2 cellular contexts compared by ENCODE assay signal in the genomic region with DNA sequence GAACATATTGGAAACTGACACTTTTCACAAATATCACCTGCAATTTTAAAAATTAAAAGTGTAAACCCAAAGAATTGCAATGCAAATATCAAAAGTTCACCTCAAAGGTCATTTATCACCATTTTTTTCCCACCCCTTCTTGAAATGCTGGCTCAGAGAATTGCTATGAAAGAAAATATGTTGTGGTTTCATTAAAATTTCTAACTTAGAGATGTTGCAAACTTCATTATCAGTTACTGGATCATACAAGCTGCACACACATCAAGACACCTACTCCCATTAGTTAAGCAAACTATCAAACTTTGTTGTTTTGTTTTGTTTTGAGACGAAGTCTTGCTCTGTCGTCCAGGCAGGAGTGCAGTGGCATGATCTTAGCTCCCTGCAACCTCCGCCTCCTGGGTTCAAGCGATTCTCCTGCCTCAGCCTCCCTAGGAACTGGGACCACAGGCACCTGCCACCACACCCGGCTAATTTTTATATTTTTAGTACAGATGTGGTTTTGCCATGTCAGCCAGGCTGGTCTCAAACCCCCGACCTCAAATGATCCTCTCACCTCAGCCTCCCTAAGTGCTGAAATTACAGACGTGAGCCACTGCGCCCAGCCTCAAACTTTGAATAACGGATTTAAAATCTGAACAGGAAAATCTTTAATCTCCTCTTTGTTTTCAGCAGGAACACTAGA.
TF ChIP-seq lines count a peak whose summit lies in the region.

No MANE protein-coding gene starts in this region.

TF ChIP-seq in SK-N-SH, 30 proteins besides CTCF, POLR2A, EP300 and RAD21:
- TF ChIP-seq, protein P1, sequence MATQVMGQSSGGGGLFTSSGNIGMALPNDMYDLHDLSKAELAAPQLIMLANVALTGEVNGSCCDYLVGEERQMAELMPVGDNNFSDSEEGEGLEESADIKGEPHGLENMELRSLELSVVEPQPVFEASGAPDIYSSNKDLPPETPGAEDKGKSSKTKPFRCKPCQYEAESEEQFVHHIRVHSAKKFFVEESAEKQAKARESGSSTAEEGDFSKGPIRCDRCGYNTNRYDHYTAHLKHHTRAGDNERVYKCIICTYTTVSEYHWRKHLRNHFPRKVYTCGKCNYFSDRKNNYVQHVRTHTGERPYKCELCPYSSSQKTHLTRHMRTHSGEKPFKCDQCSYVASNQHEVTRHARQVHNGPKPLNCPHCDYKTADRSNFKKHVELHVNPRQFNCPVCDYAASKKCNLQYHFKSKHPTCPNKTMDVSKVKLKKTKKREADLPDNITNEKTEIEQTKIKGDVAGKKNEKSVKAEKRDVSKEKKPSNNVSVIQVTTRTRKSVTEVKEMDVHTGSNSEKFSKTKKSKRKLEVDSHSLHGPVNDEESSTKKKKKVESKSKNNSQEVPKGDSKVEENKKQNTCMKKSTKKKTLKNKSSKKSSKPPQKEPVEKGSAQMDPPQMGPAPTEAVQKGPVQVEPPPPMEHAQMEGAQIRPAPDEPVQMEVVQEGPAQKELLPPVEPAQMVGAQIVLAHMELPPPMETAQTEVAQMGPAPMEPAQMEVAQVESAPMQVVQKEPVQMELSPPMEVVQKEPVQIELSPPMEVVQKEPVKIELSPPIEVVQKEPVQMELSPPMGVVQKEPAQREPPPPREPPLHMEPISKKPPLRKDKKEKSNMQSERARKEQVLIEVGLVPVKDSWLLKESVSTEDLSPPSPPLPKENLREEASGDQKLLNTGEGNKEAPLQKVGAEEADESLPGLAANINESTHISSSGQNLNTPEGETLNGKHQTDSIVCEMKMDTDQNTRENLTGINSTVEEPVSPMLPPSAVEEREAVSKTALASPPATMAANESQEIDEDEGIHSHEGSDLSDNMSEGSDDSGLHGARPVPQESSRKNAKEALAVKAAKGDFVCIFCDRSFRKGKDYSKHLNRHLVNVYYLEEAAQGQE (IDR thresholded peaks at IDR 0.05; ENCODE audit: low read depth, low read length) = no peak
- TF ChIP-seq FOXM1 (IDR thresholded peaks at IDR 0.05; ENCODE audit: low read depth) = no peak
- TF ChIP-seq EZH2phosphoT487 (IDR thresholded peaks at IDR 0.05; ENCODE audit: borderline replicate concordance, low read depth) = no peak
- no peak for TF ChIP-seq RCOR1 (IDR thresholded peaks at IDR 0.05; ENCODE audit: low read length)
- no peak for TF ChIP-seq ELF1 (IDR thresholded peaks at IDR 0.05)
- TF ChIP-seq FOSL2 (IDR thresholded peaks at IDR 0.05; ENCODE audit: borderline replicate concordance, low read depth) = no peak
- TF ChIP-seq SMC3 (IDR thresholded peaks at IDR 0.05; ENCODE audit: low read depth, low read length) = no peak
- TF ChIP-seq, protein P2, sequence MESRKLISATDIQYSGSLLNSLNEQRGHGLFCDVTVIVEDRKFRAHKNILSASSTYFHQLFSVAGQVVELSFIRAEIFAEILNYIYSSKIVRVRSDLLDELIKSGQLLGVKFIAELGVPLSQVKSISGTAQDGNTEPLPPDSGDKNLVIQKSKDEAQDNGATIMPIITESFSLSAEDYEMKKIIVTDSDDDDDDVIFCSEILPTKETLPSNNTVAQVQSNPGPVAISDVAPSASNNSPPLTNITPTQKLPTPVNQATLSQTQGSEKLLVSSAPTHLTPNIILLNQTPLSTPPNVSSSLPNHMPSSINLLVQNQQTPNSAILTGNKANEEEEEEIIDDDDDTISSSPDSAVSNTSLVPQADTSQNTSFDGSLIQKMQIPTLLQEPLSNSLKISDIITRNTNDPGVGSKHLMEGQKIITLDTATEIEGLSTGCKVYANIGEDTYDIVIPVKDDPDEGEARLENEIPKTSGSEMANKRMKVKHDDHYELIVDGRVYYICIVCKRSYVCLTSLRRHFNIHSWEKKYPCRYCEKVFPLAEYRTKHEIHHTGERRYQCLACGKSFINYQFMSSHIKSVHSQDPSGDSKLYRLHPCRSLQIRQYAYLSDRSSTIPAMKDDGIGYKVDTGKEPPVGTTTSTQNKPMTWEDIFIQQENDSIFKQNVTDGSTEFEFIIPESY (IDR thresholded peaks at IDR 0.05; ENCODE audit: borderline replicate concordance, low read depth) = no peak
- no peak for TF ChIP-seq RXRA (IDR thresholded peaks at IDR 0.05; ENCODE audit: borderline replicate concordance, low read depth)
- TF ChIP-seq TCF12 (IDR thresholded peaks at IDR 0.05) = no peak
- no peak for TF ChIP-seq SIN3A (IDR thresholded peaks at IDR 0.05; ENCODE audit: borderline replicate concordance, low read depth, low read length)
- TF ChIP-seq TAF1 (IDR thresholded peaks at IDR 0.05; ENCODE audit: borderline replicate concordance, low read depth, low read length) = no peak
- TF ChIP-seq, protein P3, sequence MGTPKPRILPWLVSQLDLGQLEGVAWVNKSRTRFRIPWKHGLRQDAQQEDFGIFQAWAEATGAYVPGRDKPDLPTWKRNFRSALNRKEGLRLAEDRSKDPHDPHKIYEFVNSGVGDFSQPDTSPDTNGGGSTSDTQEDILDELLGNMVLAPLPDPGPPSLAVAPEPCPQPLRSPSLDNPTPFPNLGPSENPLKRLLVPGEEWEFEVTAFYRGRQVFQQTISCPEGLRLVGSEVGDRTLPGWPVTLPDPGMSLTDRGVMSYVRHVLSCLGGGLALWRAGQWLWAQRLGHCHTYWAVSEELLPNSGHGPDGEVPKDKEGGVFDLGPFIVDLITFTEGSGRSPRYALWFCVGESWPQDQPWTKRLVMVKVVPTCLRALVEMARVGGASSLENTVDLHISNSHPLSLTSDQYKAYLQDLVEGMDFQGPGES (IDR thresholded peaks at IDR 0.05; ENCODE audit: low read depth, low read length) = no peak
- TF ChIP-seq, protein P4, sequence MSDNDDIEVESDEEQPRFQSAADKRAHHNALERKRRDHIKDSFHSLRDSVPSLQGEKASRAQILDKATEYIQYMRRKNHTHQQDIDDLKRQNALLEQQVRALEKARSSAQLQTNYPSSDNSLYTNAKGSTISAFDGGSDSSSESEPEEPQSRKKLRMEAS (IDR thresholded peaks at IDR 0.05; ENCODE audit: low read depth) = no peak
- no peak for TF ChIP-seq YY1 (IDR thresholded peaks at IDR 0.05; ENCODE audit: low read depth)
- TF ChIP-seq TEAD4 (IDR thresholded peaks at IDR 0.05; ENCODE audit: borderline replicate concordance, insufficient read depth) = no peak
TF ChIP-seq in SK-N-SH: peak in this region for 0.

TF ChIP-seq in SK-N-SH treated with all-trans-retinoic acid at 6 μM for 48 hours, 23 proteins besides CTCF, POLR2A, EP300 and RAD21 (continued from another document):
- TF ChIP-seq, protein P5, sequence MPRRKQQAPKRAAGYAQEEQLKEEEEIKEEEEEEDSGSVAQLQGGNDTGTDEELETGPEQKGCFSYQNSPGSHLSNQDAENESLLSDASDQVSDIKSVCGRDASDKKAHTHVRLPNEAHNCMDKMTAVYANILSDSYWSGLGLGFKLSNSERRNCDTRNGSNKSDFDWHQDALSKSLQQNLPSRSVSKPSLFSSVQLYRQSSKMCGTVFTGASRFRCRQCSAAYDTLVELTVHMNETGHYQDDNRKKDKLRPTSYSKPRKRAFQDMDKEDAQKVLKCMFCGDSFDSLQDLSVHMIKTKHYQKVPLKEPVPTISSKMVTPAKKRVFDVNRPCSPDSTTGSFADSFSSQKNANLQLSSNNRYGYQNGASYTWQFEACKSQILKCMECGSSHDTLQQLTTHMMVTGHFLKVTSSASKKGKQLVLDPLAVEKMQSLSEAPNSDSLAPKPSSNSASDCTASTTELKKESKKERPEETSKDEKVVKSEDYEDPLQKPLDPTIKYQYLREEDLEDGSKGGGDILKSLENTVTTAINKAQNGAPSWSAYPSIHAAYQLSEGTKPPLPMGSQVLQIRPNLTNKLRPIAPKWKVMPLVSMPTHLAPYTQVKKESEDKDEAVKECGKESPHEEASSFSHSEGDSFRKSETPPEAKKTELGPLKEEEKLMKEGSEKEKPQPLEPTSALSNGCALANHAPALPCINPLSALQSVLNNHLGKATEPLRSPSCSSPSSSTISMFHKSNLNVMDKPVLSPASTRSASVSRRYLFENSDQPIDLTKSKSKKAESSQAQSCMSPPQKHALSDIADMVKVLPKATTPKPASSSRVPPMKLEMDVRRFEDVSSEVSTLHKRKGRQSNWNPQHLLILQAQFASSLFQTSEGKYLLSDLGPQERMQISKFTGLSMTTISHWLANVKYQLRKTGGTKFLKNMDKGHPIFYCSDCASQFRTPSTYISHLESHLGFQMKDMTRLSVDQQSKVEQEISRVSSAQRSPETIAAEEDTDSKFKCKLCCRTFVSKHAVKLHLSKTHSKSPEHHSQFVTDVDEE (CRISPR knock-in tag; IDR thresholded peaks at IDR 0.05) = no peak
- no peak for TF ChIP-seq ZFP3 (CRISPR knock-in tag; IDR thresholded peaks at IDR 0.05)
- no peak for TF ChIP-seq ZC3H10 (CRISPR knock-in tag; IDR thresholded peaks at IDR 0.05)
- no peak for TF ChIP-seq ZFP30 (CRISPR knock-in tag; IDR thresholded peaks at IDR 0.05)
- no peak for TF ChIP-seq GLIS3 (CRISPR knock-in tag; IDR thresholded peaks at IDR 0.05)
- no peak for TF ChIP-seq SNAI2 (CRISPR knock-in tag; IDR thresholded peaks at IDR 0.05)
